31 cellular contexts compared by ENCODE assay signal in the genomic region with DNA sequence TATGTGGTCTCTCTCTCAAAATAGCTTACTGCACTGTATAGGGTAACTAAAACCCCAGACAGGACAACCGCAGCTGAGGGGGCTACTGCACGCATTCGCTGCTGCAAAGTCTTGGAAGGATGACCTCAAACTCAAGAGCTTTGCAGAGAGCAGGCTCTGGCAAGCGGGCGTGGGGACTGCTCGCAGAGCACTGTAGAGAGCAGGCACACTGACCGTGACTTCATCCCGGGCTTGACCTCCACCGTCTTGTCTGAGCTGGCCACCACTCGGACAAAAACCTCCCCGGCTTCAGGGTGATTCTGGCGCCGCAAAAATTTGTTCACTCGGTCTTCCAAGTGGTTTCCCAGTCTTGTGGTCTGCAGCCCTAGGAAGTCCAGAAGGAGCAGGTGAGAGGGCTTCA.
"Had no signal": no experiment of that assay in that cellular context is flagged by ENCODE, and none has a peak within 500 bp of the region (broad histone marks: within the 10 kb centered on the region; RNA-seq: fewer than 3 reads in every experiment).

No MANE protein-coding gene starts in this region.

- ATAC-seq: activated CD4-positive, CD25-positive, alpha-beta regulatory T cell treated with anti-CD3 and anti-CD28 coated beads, Interleukin-2, amount 50 U/mL, for 24 hours; activated CD8-positive, alpha-beta T cell treated with anti-CD3 and anti-CD28 coated beads for 36 hours; activated naive CD8-positive, alpha-beta T cell treated with anti-CD3 and anti-CD28 coated beads, Interleukin-2, amount 50 U/mL, for 24 hours; activated T-cell treated with anti-CD3 and anti-CD28 coated beads, Interleukin-2, amount 50 U/mL, for 4 hours; activated T-helper 17 cell treated with anti-CD3 and anti-CD28 coated beads, Interleukin-2, amount 50 U/mL, for 72 hours; body of pancreas; gastroesophageal sphincter; T-helper 17 cell had no signal

- H3K4me1 ChIP-seq: colonic mucosa, esophagus squamous epithelium had no signal

- H3K27me3 Mint-ChIP-seq: activated B cell treated with CpG ODN at 0.5 μM for 24 hours; activated CD8-positive, alpha-beta T cell treated with anti-CD3 and anti-CD28 coated beads for 36 hours; activated naive CD4-positive, alpha-beta T cell treated with anti-CD3 and anti-CD28 coated beads, Interleukin-2, amount 50 U/mL, for 24 hours; activated naive CD8-positive, alpha-beta T cell treated with anti-CD3 and anti-CD28 coated beads for 36 hours; activated naive CD8-positive, alpha-beta T cell treated with anti-CD3 and anti-CD28 coated beads, Interleukin-2, amount 50 U/mL, for 24 hours; activated T-helper 17 cell treated with anti-CD3 and anti-CD28 coated beads, Interleukin-2, amount 50 U/mL, for 72 hours; T-helper 17 cell had no signal

- H3K4me3 Mint-ChIP-seq: activated B cell treated with CpG ODN at 0.5 μM for 24 hours; activated CD8-positive, alpha-beta T cell treated with anti-CD3 and anti-CD28 coated beads for 36 hours; activated naive CD4-positive, alpha-beta T cell treated with anti-CD3 and anti-CD28 coated beads for 36 hours; activated naive CD4-positive, alpha-beta T cell treated with anti-CD3 and anti-CD28 coated beads, Interleukin-2, amount 50 U/mL, for 24 hours; activated naive CD8-positive, alpha-beta T cell treated with anti-CD3 and anti-CD28 coated beads for 36 hours; activated naive CD8-positive, alpha-beta T cell treated with anti-CD3 and anti-CD28 coated beads, Interleukin-2, amount 50 U/mL, for 24 hours; activated T-cell treated with anti-CD3 and anti-CD28 coated beads, Interleukin-2, amount 50 U/mL, for 4 hours; activated T-helper 17 cell treated with anti-CD3 and anti-CD28 coated beads, Interleukin-2, amount 50 U/mL, for 72 hours; T-helper 17 cell; T-helper 2 cell treated with Interferon-gamma antibody and Interleukin-4, amounts not matched to agents 5 μg/mL and 100 μg/mL, for 36 hours had no signal

- H3K27ac ChIP-seq: adrenal gland, cardiac muscle cell, colonic mucosa, epithelial cell of prostate, esophagus squamous epithelium, gastroesophageal sphincter, WERI-Rb-1 had no signal

- H3K9me3 Mint-ChIP-seq: activated B cell treated with CpG ODN at 0.5 μM for 24 hours; activated CD8-positive, alpha-beta T cell treated with anti-CD3 and anti-CD28 coated beads for 36 hours; activated naive CD4-positive, alpha-beta T cell treated with anti-CD3 and anti-CD28 coated beads for 36 hours; activated naive CD4-positive, alpha-beta T cell treated with anti-CD3 and anti-CD28 coated beads, Interleukin-2, amount 50 U/mL, for 24 hours; activated naive CD8-positive, alpha-beta T cell treated with anti-CD3 and anti-CD28 coated beads for 36 hours; activated naive CD8-positive, alpha-beta T cell treated with anti-CD3 and anti-CD28 coated beads, Interleukin-2, amount 50 U/mL, for 24 hours; activated T-cell treated with anti-CD3 and anti-CD28 coated beads, Interleukin-2, amount 50 U/mL, for 4 hours; activated T-helper 17 cell treated with anti-CD3 and anti-CD28 coated beads, Interleukin-2, amount 50 U/mL, for 72 hours; T-helper 2 cell treated with Interferon-gamma antibody and Interleukin-4, amounts not matched to agents 5 μg/mL and 100 μg/mL, for 36 hours had no signal

- H3K27me3 ChIP-seq: adrenal gland, body of pancreas, cardiac muscle cell, colonic mucosa, esophagus squamous epithelium, gastroesophageal sphincter had no signal

- H3K27ac Mint-ChIP-seq: activated B cell treated with CpG ODN at 0.5 μM for 24 hours; activated naive CD4-positive, alpha-beta T cell treated with anti-CD3 and anti-CD28 coated beads, Interleukin-2, amount 50 U/mL, for 24 hours; activated naive CD8-positive, alpha-beta T cell treated with anti-CD3 and anti-CD28 coated beads for 36 hours; activated naive CD8-positive, alpha-beta T cell treated with anti-CD3 and anti-CD28 coated beads, Interleukin-2, amount 50 U/mL, for 24 hours; T-helper 17 cell; T-helper 2 cell treated with Interferon-gamma antibody and Interleukin-4, amounts not matched to agents 5 μg/mL and 100 μg/mL, for 36 hours had no signal

- H3K4me1 Mint-ChIP-seq: activated B cell treated with CpG ODN at 0.5 μM for 24 hours; activated naive CD4-positive, alpha-beta T cell treated with anti-CD3 and anti-CD28 coated beads, Interleukin-2, amount 50 U/mL, for 24 hours; activated naive CD8-positive, alpha-beta T cell treated with anti-CD3 and anti-CD28 coated beads for 36 hours; activated naive CD8-positive, alpha-beta T cell treated with anti-CD3 and anti-CD28 coated beads, Interleukin-2, amount 50 U/mL, for 24 hours; activated T-helper 17 cell treated with anti-CD3 and anti-CD28 coated beads, Interleukin-2, amount 50 U/mL, for 72 hours had no signal

- DNase-seq: activated B cell treated with CpG ODN at 0.5 μM for 24 hours; activated CD4-positive, alpha-beta T cell treated with anti-CD3 and anti-CD28 coated beads for 48 hours; activated CD4-positive, alpha-beta T cell treated with anti-CD3 and anti-CD28 coated beads, Interleukin-2, amount 50 U/mL, for 1 hour; activated CD4-positive, alpha-beta T cell treated with anti-CD3 and anti-CD28 coated beads, Interleukin-2, amount 50 U/mL, for 48 hours; activated CD8-positive, alpha-beta memory T cell treated with anti-CD3 and anti-CD28 coated beads for 24 hours; activated CD8-positive, alpha-beta T cell treated with anti-CD3 and anti-CD28 coated beads for 36 hours; activated effector memory CD4-positive, alpha-beta T cell treated with anti-CD3 and anti-CD28 coated beads, Interleukin-2, amount 50 U/mL, for 16 hours; activated naive CD4-positive, alpha-beta T cell treated with anti-CD3 and anti-CD28 coated beads for 36 hours; activated naive CD8-positive, alpha-beta T cell treated with anti-CD3 and anti-CD28 coated beads for 36 hours; activated naive CD8-positive, alpha-beta T cell treated with anti-CD3 and anti-CD28 coated beads, Interleukin-2, amount 50 U/mL, for 24 hours; activated T-cell treated with anti-CD3 and anti-CD28 coated beads, Interleukin-2, amount 50 U/mL, for 4 hours; amygdala; central memory CD4-positive, alpha-beta T cell; cerebellar nuclear complex; colonic mucosa; effector CD8-positive, alpha-beta T cell; esophagus squamous epithelium; foreskin melanocyte; T-helper 1 cell; T-helper 17 cell; T1000; WERI-Rb-1 had no signal

- H3K9me3 ChIP-seq: adrenal gland, body of pancreas, colonic mucosa, esophagus squamous epithelium, gastroesophageal sphincter had no signal

- H3K4me3 ChIP-seq: adrenal gland, body of pancreas, cardiac muscle cell, colonic mucosa, esophagus squamous epithelium, gastroesophageal sphincter had no signal
